25 cellular contexts compared by ENCODE assay signal in the genomic region with DNA sequence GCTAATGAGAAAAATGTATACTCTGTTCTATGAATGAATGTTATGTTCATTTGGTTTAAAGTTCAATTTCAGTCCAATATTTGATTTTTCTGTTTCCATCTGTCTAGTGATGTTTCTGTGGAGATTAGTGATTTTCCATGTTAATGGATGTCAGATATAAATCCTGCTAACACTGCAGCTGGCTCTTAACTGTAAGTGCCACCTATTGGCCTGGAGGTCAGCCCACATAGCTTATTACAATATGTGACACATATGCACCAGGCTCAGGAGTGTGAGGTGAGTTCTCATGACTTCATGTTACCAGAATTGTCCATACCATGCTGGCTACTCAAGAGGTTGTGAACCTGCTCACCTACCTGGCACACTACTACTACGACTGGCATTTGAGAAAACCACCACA.
"Had no signal": no experiment of that assay in that cellular context is flagged by ENCODE, and none has a peak within 500 bp of the region (broad histone marks: within the 10 kb centered on the region; RNA-seq: fewer than 3 reads in every experiment).

No MANE protein-coding gene starts in this region.

- H3K4me3 Mint-ChIP-seq: nephron; neural crest cell; stimulated activated memory B cell treated with anti-CD40 and anti-IgM and Interleukin-4, amounts not matched to agents 10 μg/mL and 1 μg/mL and 100 μg/mL, for 72 hours; stimulated activated naive CD8-positive, alpha-beta T cell treated with anti-CD3 and anti-CD28 coated beads, Interleukin-15, amount 100 ng/mL, for 72 hours; type B pancreatic cell had no signal

- H3K4me3 ChIP-seq: hepatocyte, left lung, lower lobe of right lung, pancreas, sigmoid colon, spleen, tibial nerve, uterus had no signal

- H3K4me1 Mint-ChIP-seq: nephron, neural crest cell had no signal

- H3K27ac Mint-ChIP-seq: nephron; stimulated activated memory B cell treated with anti-CD40 and anti-IgM and Interleukin-4, amounts not matched to agents 10 μg/mL and 1 μg/mL and 100 μg/mL, for 72 hours; stimulated activated naive CD8-positive, alpha-beta T cell treated with anti-CD3 and anti-CD28 coated beads, Interleukin-15, amount 100 ng/mL, for 72 hours; type B pancreatic cell had no signal

- DNase-seq: kidney glomerular epithelial cell; left colon; left lung; lower lobe of right lung; mammary epithelial cell; mesenchymal stem cell; naive thymus-derived CD8-positive, alpha-beta T cell; nucleus accumbens; pancreas; retina; right cardiac atrium; sigmoid colon; small intestine; spleen; stimulated activated CD4-positive, alpha-beta T cell treated with anti-CD3 and anti-CD28 coated beads, Interleukin-4, amount 100 ng/mL, for 24 hours; stimulated activated naive CD4-positive, alpha-beta T cell treated with Interleukin-2 at 50 U/mL for 16 hours; stimulated activated naive CD8-positive, alpha-beta T cell treated with anti-CD3 and anti-CD28 coated beads, Interleukin-15, amount 100 ng/mL, for 72 hours; substantia nigra; uterus had no signal

- ATAC-seq: left colon; left lung; lower lobe of right lung; naive thymus-derived CD8-positive, alpha-beta T cell; pancreas; right cardiac atrium; stimulated activated memory B cell treated with anti-CD40 and anti-IgM and Interleukin-4, amounts not matched to agents 10 μg/mL and 1 μg/mL and 100 μg/mL, for 72 hours; stimulated activated naive CD8-positive, alpha-beta T cell treated with anti-CD3 and anti-CD28 coated beads, Interleukin-15, amount 100 ng/mL, for 72 hours had no signal

- H3K27me3 ChIP-seq: hepatocyte, left lung, pancreas, sigmoid colon, spleen, tibial nerve, uterus had no signal

- H3K27ac ChIP-seq: hepatocyte, left lung, lower lobe of right lung, pancreas, sigmoid colon, spleen, tibial nerve, uterus had no signal

- H3K27me3 Mint-ChIP-seq: naive thymus-derived CD8-positive, alpha-beta T cell; stimulated activated memory B cell treated with anti-CD40 and anti-IgM and Interleukin-4, amounts not matched to agents 10 μg/mL and 1 μg/mL and 100 μg/mL, for 72 hours; stimulated activated naive CD8-positive, alpha-beta T cell treated with anti-CD3 and anti-CD28 coated beads, Interleukin-15, amount 100 ng/mL, for 72 hours; type B pancreatic cell had no signal

- H3K4me1 ChIP-seq: left lung, lower lobe of right lung, pancreas, sigmoid colon, tibial nerve, uterus had no signal

- H3K9me3 ChIP-seq: pancreas had no signal

- H3K36me3 ChIP-seq: lower lobe of right lung, pancreas, tibial nerve, uterus had no signal
